In genomic region chr17:17497845-17498520, GRCh38 we compare ENCODE assay signal across 26 cellular contexts. TPM values are rescaled to one million over a fixed set of nuclear protein-coding genes. Genes with fewer than 3 reads are reported as not detected.
DNase-seq lines count a peak whose midpoint lies in the region; ATAC-seq, FAIRE-seq and TF ChIP-seq lines count a peak whose summit lies in the region.
"Had no signal": no experiment of that assay in that cellular context is flagged by ENCODE, and none has a peak within 500 bp of the region (broad histone marks: within the 10 kb centered on the region; RNA-seq: fewer than 3 reads in every experiment).

No MANE protein-coding gene starts in this region.

- intact Hi-C loops in Right ventricle myocardium inferior (cut with DNase I) (loop anchor here (5.0 kb wide), 2 partner anchors 54 to 144 kb away; no protein-coding TSS in a partner anchor), left cardiac atrium (cut with DNase I) (loop anchor here (1.0 to 5.0 kb wide), 5 partner anchors 49 to 144 kb away; no protein-coding TSS in a partner anchor), kidney (cut with DNase I) (no loop called here), sciatic nerve (cut with DNase I) (loop anchor here (5.0 to 10.0 kb wide), 2 partner anchors 141 to 147 kb away; no protein-coding TSS in a partner anchor)

- peaks cover 34% of the 10 kb centered on the region for H3K36me3 ChIP-seq in DND-41 (ENCODE audit: insufficient read depth, low read length)
- H3K36me3 ChIP-seq in kidney (ENCODE audit: control insufficient read depth in 1 of 2, insufficient read depth in 2 of 2, low read length in 2 of 2): no peaks in the 10 kb centered on the region

- ATAC-seq in Right ventricle myocardium inferior: no peak
- ATAC-seq in left cardiac atrium: no peak
- ATAC-seq in DND-41 (ENCODE audit: insufficient read depth, low read depth): no peak
- no peak for ATAC-seq in sciatic nerve

- no peak overlapping the region for H3K4me3 ChIP-seq in DND-41 (ENCODE audit: low read depth in 1 of 2, low read length in 2 of 2)
- no peak overlapping the region for H3K4me3 ChIP-seq in kidney (ENCODE audit: low read length in 2 of 2)

- 0 out of 2 replicates have a peak overlapping the region, but pooled peaks have one; percentile 24 for H3K27ac ChIP-seq in DND-41 (ENCODE audit: low read length)
- H3K27ac ChIP-seq in kidney (ENCODE audit: low read depth in 2 of 2, low read length in 2 of 2): no peak overlapping the region

- DNase-seq in Right ventricle myocardium inferior (ENCODE audit: missing footprints): peak; percentile 62
- DNase-seq in left cardiac atrium: no peak
- no peak for DNase-seq in DND-41
- DNase-seq in kidney: peak; percentile 64
- DNase-seq in sciatic nerve (ENCODE audit: low spot score): peak; percentile 57
- DNase-seq in GOT3 (lab: John Stamatoyannopoulos, UW): no peak
- DNase-seq in NCI-H446 treated with DMSO at 0.1 percent for 48 hours (lab: John Stamatoyannopoulos, UW): no peak
- DNase-seq in NCI-H2196 treated with DMSO at 0.1 percent for 48 hours (lab: John Stamatoyannopoulos, UW; ENCODE audit: unreplicated experiment): no peak
- DNase-seq: 8988T, AML-193, C1 segment of cervical spinal cord, DMS53, GF-D8, HFFc6, IMR-90, MV-4-11, NCI-H1105 treated with DMSO at 0.1 percent for 48 hours, NCI-H1694, NCI-H2081, NCI-H2171, OCI-M1 had no signal

- FAIRE-seq in kidney (lab: Jason Lieb, UNC): no peak
- FAIRE-seq: D721Med, GM19239, H54, RCC 7860 had no signal

- no peaks in the 10 kb centered on the region for H3K4me1 ChIP-seq in DND-41 (ENCODE audit: insufficient read depth, low read length)
- peaks cover 0 to 9% of the 10 kb centered on the region in 2 donors for H3K4me1 ChIP-seq in kidney (ENCODE audit: control insufficient read depth in 1 of 2, insufficient read depth in 1 of 2, low read depth in 1 of 2, low read length in 2 of 2)

- H3K79me2 ChIP-seq in DND-41 (ENCODE audit: insufficient read depth, low read length): no peaks in the 10 kb centered on the region

- TF ChIP-seq CTCF in DND-41 (IDR thresholded peaks at IDR 0.05; ENCODE audit: borderline replicate concordance, extremely low read depth, low read length, poor library complexity, severe bottlenecking) (no peak), kidney (IDR thresholded peaks at IDR 0.05; ENCODE audit: borderline replicate concordance, extremely low read depth, insufficient read depth) (no peak)

- H3K9me3 ChIP-seq in DND-41 (ENCODE audit: insufficient read depth, low read length, severe bottlenecking): no peaks in the 10 kb centered on the region
- no peaks in the 10 kb centered on the region for H3K9me3 ChIP-seq in kidney (ENCODE audit: control insufficient read depth in 1 of 2, low read length in 2 of 2)

- no peak overlapping the region for H3K4me2 ChIP-seq in DND-41 (ENCODE audit: insufficient read depth, low read length)

- H3K9ac ChIP-seq in DND-41 (ENCODE audit: low read depth, low read length) (no peak overlapping the region), kidney (ENCODE audit: low read length in 2 of 2) (no peak overlapping the region)

- H2AFZ ChIP-seq in DND-41 (ENCODE audit: low read depth, low read length): no peak overlapping the region

- 0 out of 2 replicates have a peak, but pooled peaks cover 6% of the 10 kb centered on the region for H4K20me1 ChIP-seq in DND-41 (ENCODE audit: insufficient read depth, low read length)

- no peaks in the 10 kb centered on the region for H3K27me3 ChIP-seq in DND-41 (ENCODE audit: insufficient read depth, low read length, poor library complexity)

RNA-seq across cellular contexts. Expression of gene RASD1, which starts 1.8 kb away (rescaled TPM):
- total RNA-seq in Right ventricle myocardium inferior (45.3 TPM), left cardiac atrium (10 to 100 TPM; 35.3 to 55.1 TPM), kidney (147 TPM), sciatic nerve (58.6 TPM)
- polyA plus RNA-seq in kidney (ENCODE audit: insufficient read depth, low read depth, low replicate concordance): 103 TPM
- total RNA-seq: HT1080 had no signal

RNA-seq across cellular contexts. Expression of gene MED9, which starts 21.2 kb away (rescaled TPM):
- total RNA-seq in Right ventricle myocardium inferior: 40.4 TPM
- total RNA-seq in left cardiac atrium: 10 to 100 TPM; 26.8 to 35.1 TPM
- 20.8 TPM for total RNA-seq in kidney
- 24.5 TPM for polyA plus RNA-seq in kidney (ENCODE audit: insufficient read depth, low read depth, low replicate concordance)
- total RNA-seq in sciatic nerve: 13.7 TPM

Comparison
In these comparisons a context has a peak if more than half of its experiments do, and no peak if none do; other contexts are left out.
1. DNase-seq: peak in Right ventricle myocardium inferior (single experiment), kidney (single experiment) and sciatic nerve (single experiment); none in left cardiac atrium (single experiment), DND-41 (single experiment), GOT3 (single experiment), NCI-H446 treated with DMSO at 0.1 percent for 48 hours (single experiment) and NCI-H2196 treated with DMSO at 0.1 percent for 48 hours (single experiment).